Comparison of ENCODE assay signal across 8 cellular contexts in genomic region chr1:234326493-234327366, GRCh38. TPM values are rescaled to one million over a fixed set of nuclear protein-coding genes. Genes with fewer than 3 reads are reported as not detected.
DNase-seq lines count a peak whose midpoint lies in the region; ATAC-seq and TF ChIP-seq lines count a peak whose summit lies in the region.

No MANE protein-coding gene starts in this region.

- no peaks in the 10 kb centered on the region for H3K9me3 Mint-ChIP-seq in CD8-positive, alpha-beta T cell

- H3K4me1 ChIP-seq in CD8-positive, alpha-beta T cell (ENCODE audit: insufficient read depth, low read length): no peaks in the 10 kb centered on the region
- H3K4me1 ChIP-seq in RWPE2 (ENCODE audit: insufficient read depth, poor library complexity, severe bottlenecking): no peaks in the 10 kb centered on the region
- no peaks in the 10 kb centered on the region for H3K4me1 ChIP-seq in cardiac muscle cell (ENCODE audit: low read depth)
- no peaks in the 10 kb centered on the region for H3K4me1 ChIP-seq in psoas muscle
- no peaks in the 10 kb centered on the region for H3K4me1 ChIP-seq in uterus

- no peaks in the 10 kb centered on the region for H3K36me3 ChIP-seq in CD8-positive, alpha-beta T cell (ENCODE audit: insufficient read depth, low read length)
- H3K36me3 ChIP-seq in RWPE2 (ENCODE audit: low read depth): no peaks in the 10 kb centered on the region
- H3K36me3 ChIP-seq in cardiac muscle cell: no peaks in the 10 kb centered on the region
- H3K36me3 ChIP-seq in psoas muscle (ENCODE audit: insufficient read depth in 1 of 2, low read depth in 1 of 2): no peaks in the 10 kb centered on the region
- H3K36me3 ChIP-seq in uterus: no peaks in the 10 kb centered on the region

- peaks cover 15% of the 10 kb centered on the region for H3K4me1 Mint-ChIP-seq in CD8-positive, alpha-beta T cell (ENCODE audit: low read depth)

- no peaks in the 10 kb centered on the region for H3K27me3 ChIP-seq in CD8-positive, alpha-beta T cell (ENCODE audit: insufficient read depth, low read length)
- no peaks in the 10 kb centered on the region for H3K27me3 ChIP-seq in RWPE2 (ENCODE audit: insufficient read depth, poor library complexity, severe bottlenecking)
- H3K27me3 ChIP-seq in cardiac muscle cell: peaks cover 30% of the 10 kb centered on the region
- peaks cover 0 to 27% (median 3%) of the 10 kb centered on the region in 3 donors for H3K27me3 ChIP-seq in psoas muscle (ENCODE audit: insufficient read depth in 3 of 3, low read length in 2 of 3)
- H3K27me3 ChIP-seq in uterus: no peaks in the 10 kb centered on the region

- peak; percentile 62 for TF ChIP-seq CTCF in CD8-positive, alpha-beta T cell (IDR thresholded peaks at IDR 0.05)
- TF ChIP-seq CTCF in RWPE2 (IDR thresholded peaks at IDR 0.05; ENCODE audit: poor library complexity, severe bottlenecking) (peak; percentile 70), cardiac muscle cell (IDR thresholded peaks at IDR 0.05; ENCODE audit: low read depth, low read length) (peak; percentile 79), psoas muscle (IDR thresholded peaks at IDR 0.05) (peak; percentile 55), uterus (IDR thresholded peaks at IDR 0.05) (peak; percentile 32 to 52 (median 35))

- peaks cover 44% of the 10 kb centered on the region for H3K27me3 Mint-ChIP-seq in CD8-positive, alpha-beta T cell (ENCODE audit: low read depth)

- H3K36me3 Mint-ChIP-seq in CD8-positive, alpha-beta T cell: no peaks in the 10 kb centered on the region

- CTCF ChIA-PET in CD8-positive, alpha-beta T cell (lab: Charles Lee): interaction anchor here (0.7 to 6.2 kb wide), 6 partner anchors 10 to 59 kb away, joined by 3 to 48 read pairs (median 4); no protein-coding TSS in a partner anchor

- TF ChIP-seq POLR2A in uterus (IDR thresholded peaks at IDR 0.05): no peak

- H3K4me3 ChIP-seq in CD8-positive, alpha-beta T cell (ENCODE audit: low read depth, low read length): peak overlapping the region; percentile 64
- H3K4me3 ChIP-seq in RWPE2 (ENCODE audit: severe bottlenecking): no peak overlapping the region
- no peak overlapping the region for H3K4me3 ChIP-seq in cardiac muscle cell
- H3K4me3 ChIP-seq in psoas muscle: peak overlapping the region; percentile 35
- no peak overlapping the region for H3K4me3 ChIP-seq in uterus

- intact Hi-C loops in CD8-positive, alpha-beta T cell (cut with DNase I, micrococcal nuclease): loop anchor here in 1 of 2 experiments (1.0 to 5.0 kb wide), 3 partner anchors 47 to 1586 kb away; partner anchors contain the start of gene COA6
- intact Hi-C loops in psoas muscle (cut with DNase I) (no loop called here), uterus (cut with DNase I; ENCODE audit: low total_unique reads) (no loop called here)

- peak overlapping the region; percentile 39 for H3K27ac ChIP-seq in CD8-positive, alpha-beta T cell (ENCODE audit: low read depth, low read length)
- H3K27ac ChIP-seq in RWPE2 (ENCODE audit: poor library complexity, severe bottlenecking) (no peak overlapping the region), cardiac muscle cell (no peak overlapping the region), psoas muscle (no peak overlapping the region), uterus (no peak overlapping the region)

- POLR2A ChIA-PET in CD8-positive, alpha-beta T cell (lab: Charles Lee): interaction anchor here (0.6 kb wide), 1 partner anchor 132 kb away, joined by 3 read pairs; no protein-coding TSS in a partner anchor

- peak; percentile 94 for ATAC-seq in CD8-positive, alpha-beta T cell
- ATAC-seq in GM19455 (IDR thresholded peaks at IDR 0.05; ENCODE audit: unreplicated experiment): peak; percentile 86
- ATAC-seq in RWPE2 (ENCODE audit: low read depth): peak; percentile 55; the same call in 2 of the 3 replicates
- ATAC-seq in psoas muscle: peak in 3 of 4 donors; percentile 64 to 76 (median 76)

- H3K27ac Mint-ChIP-seq in CD8-positive, alpha-beta T cell: peak overlapping the region; percentile 30

- peak overlapping the region; percentile 85 for H3K4me3 Mint-ChIP-seq in CD8-positive, alpha-beta T cell

- WGBS in psoas muscle, 3 donors: 32 to 35% (median 33%) methylated on average over 20 of the region's 20 CpGs

- H3K9me3 ChIP-seq in CD8-positive, alpha-beta T cell (ENCODE audit: low read length): no peaks in the 10 kb centered on the region
- H3K9me3 ChIP-seq in RWPE2 (ENCODE audit: severe bottlenecking) (no peaks in the 10 kb centered on the region), cardiac muscle cell (ENCODE audit: low read depth) (no peaks in the 10 kb centered on the region), psoas muscle (no peaks in the 10 kb centered on the region), uterus (no peaks in the 10 kb centered on the region)

- peak; percentile 54 to 77 (median 59) for DNase-seq in CD8-positive, alpha-beta T cell
- DNase-seq in HT-29 (ENCODE audit: low spot score) (peak; percentile 72), RWPE2 (ENCODE audit: low spot score) (no peak), cardiac muscle cell (ENCODE audit: low read depth in 1 of 2, low spot score in 1 of 2) (peak; percentile 71 to 75), psoas muscle (no peak), uterus (peak in 1 of 2 donors; percentile 18)
- DNase-seq in activated naive CD4-positive, alpha-beta T cell (lab: John Stamatoyannopoulos, UW): peak in 3 of 4 experiments; percentile 25 to 54 (median 45)

RNA-seq across cellular contexts. Expression of gene COA6, which starts 46.5 kb away (rescaled TPM):
- total RNA-seq in CD8-positive, alpha-beta T cell: 1 to 10 TPM; 7.2 to 8.9 TPM
- 40.5 and 42.3 TPM in 2 replicates for total RNA-seq in HT-29 (2014; rRNA removed; shearing (Covaris generic))
- total RNA-seq in cardiac muscle cell: 24.9 and 32.1 TPM in 2 replicates
- polyA plus RNA-seq in cardiac muscle cell: 61.7 and 82.5 TPM in 2 replicates
- total RNA-seq in psoas muscle: 10 to 100 TPM; 52.0 to 73.6 (median 60.1) TPM
- 100 to 1,000 TPM; 185 to 268 (median 260) TPM for polyA plus RNA-seq in psoas muscle
- total RNA-seq in uterus: 10 to 100 TPM; 10.6 to 16.8 (median 14.6) TPM

Comparison
In these comparisons a context has a peak if more than half of its experiments do, and no peak if none do; other contexts are left out.
1. DNase-seq: peak in CD8-positive, alpha-beta T cell (7 of 7), HT-29 (single experiment), activated naive CD4-positive, alpha-beta T cell (3 of 4) and cardiac muscle cell (2 of 2); none in RWPE2 (single experiment) and psoas muscle (0 of 2).
2. H3K4me3 ChIP-seq: peak in CD8-positive, alpha-beta T cell (single experiment) and psoas muscle (single experiment); none in RWPE2 (single experiment), cardiac muscle cell (single experiment) and uterus (0 of 2).
3. Peak in every context shown above with its lines, with median percentiles within 50 percentile points of each other: ATAC-seq and CTCF ChIP-seq.